8 cellular contexts compared by ENCODE assay signal in the genomic region with DNA sequence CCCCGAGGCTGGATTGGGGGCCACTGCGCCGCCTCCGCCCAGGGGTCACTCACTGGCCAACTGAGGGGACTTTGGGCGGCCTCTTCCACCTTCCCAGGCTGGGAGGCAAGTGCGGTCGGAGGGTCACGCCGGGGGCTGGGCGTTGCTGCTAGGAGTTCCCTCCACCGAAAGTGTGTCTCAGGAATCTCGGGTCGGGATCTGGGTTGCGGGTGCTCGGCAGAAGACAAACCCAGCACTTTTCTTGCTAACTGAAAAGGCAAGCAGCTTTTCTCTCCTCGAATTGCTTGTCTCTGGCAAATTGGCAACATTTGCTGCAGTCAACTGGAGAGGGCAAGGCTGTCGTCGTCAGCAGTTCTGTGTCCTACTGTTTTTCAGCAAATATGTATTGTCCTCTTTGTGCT. TPM values are rescaled to one million over a fixed set of nuclear protein-coding genes. Genes with fewer than 3 reads are reported as not detected.
DNase-seq lines count a peak whose midpoint lies in the region; ATAC-seq and TF ChIP-seq lines count a peak whose summit lies in the region.

No MANE protein-coding gene starts in this region.

- H3K27ac Mint-ChIP-seq in Caco-2 (ENCODE audit: unreplicated experiment), result no peak overlapping the region

- H3K9me3 ChIP-seq in Caco-2 (no peaks in the 10 kb centered on the region), HUES48 (ENCODE audit: control insufficient read depth, insufficient read depth, low read length) (no peaks in the 10 kb centered on the region), iPS-18c (ENCODE audit: control insufficient read depth, insufficient read depth, low read length) (no peaks in the 10 kb centered on the region)

- POLR2A ChIA-PET in Caco-2 (lab: Charles Lee), result no interaction called here

- no peaks in the 10 kb centered on the region for H3K9me3 Mint-ChIP-seq in Caco-2 (ENCODE audit: unreplicated experiment)

- intact Hi-C loops in Caco-2 (cut with micrococcal nuclease; ENCODE audit: unreplicated experiment), result loop anchor here (1.0 to 2.0 kb wide), 3 partner anchors 52 to 91 kb away; no protein-coding TSS in a partner anchor

- DNase-seq in Caco-2 (peak in 1 of 2 experiments; percentile 64), amniotic epithelial cell (ENCODE audit: low read depth) (peak; percentile 40), COLO668 (lab: John Stamatoyannopoulos, UW; ENCODE audit: unreplicated experiment) (no peak)

- ATAC-seq in GM19035 (IDR thresholded peaks at IDR 0.05; ENCODE audit: unreplicated experiment) (no peak), GM18519 (IDR thresholded peaks at IDR 0.05; ENCODE audit: low FRiP score, unreplicated experiment) (no peak)

- TF ChIP-seq CTCF in Caco-2 (IDR thresholded peaks at IDR 0.05; ENCODE audit: insufficient read depth in 1 of 2, low read depth in 1 of 2, low read length in 1 of 2, severe bottlenecking in 1 of 2, unreplicated experiment in 1 of 2), result no peak

- BruUV-seq in Caco-2 (replicated peaks; lab: Mats Ljungman, UMichigan), result no TSS peak

- peak overlapping the region; percentile 71 for H3K4me3 ChIP-seq in Caco-2 (ENCODE audit: low read depth, low read length)
- H3K4me3 ChIP-seq in HUES48 (ENCODE audit: low read depth, low read length), result peak overlapping the region; percentile 56
- H3K4me3 ChIP-seq in iPS-18c (ENCODE audit: insufficient read depth, low read depth, low read length), result peak overlapping the region; percentile 60
- peak overlapping the region; percentile 66 to 91 (median 82) for H3K4me3 ChIP-seq in skin epidermis

- peaks cover 6% of the 10 kb centered on the region; the same call in 1 of the 2 replicates for H3K4me1 ChIP-seq in Caco-2
- H3K4me1 ChIP-seq in HUES48 (ENCODE audit: control insufficient read depth, insufficient read depth, low read length), result 0 out of 2 replicates have a peak, but pooled peaks cover 3% of the 10 kb centered on the region

- H3K4me3 Mint-ChIP-seq in Caco-2 (ENCODE audit: unreplicated experiment), result peak overlapping the region; percentile 84

- H3K27me3 Mint-ChIP-seq in Caco-2 (ENCODE audit: insufficient read depth, unreplicated experiment), result peaks cover 4% of the 10 kb centered on the region

- H3K27ac ChIP-seq in HUES48 (ENCODE audit: low read depth, low read length), result no peak overlapping the region
- peak overlapping the region; percentile 3 to 92 (median 79) for H3K27ac ChIP-seq in skin epidermis

- CTCF ChIA-PET in Caco-2 (lab: Charles Lee), result no interaction called here

- peaks cover 19% of the 10 kb centered on the region for H3K4me1 Mint-ChIP-seq in Caco-2 (ENCODE audit: low read depth, unreplicated experiment)

- H3K9ac ChIP-seq in HUES48 (ENCODE audit: low read depth, low read length), result no peak overlapping the region

- no peaks in the 10 kb centered on the region for H3K36me3 Mint-ChIP-seq in Caco-2 (ENCODE audit: insufficient read depth, unreplicated experiment)

- no peaks in the 10 kb centered on the region for H3K36me3 ChIP-seq in Caco-2 (ENCODE audit: control insufficient read depth, insufficient read depth, low read length)
- H3K36me3 ChIP-seq in HUES48 (ENCODE audit: control insufficient read depth, insufficient read depth, low read length), result no peaks in the 10 kb centered on the region

- H3K27me3 ChIP-seq in Caco-2 (replicated peaks; ENCODE audit: control insufficient read depth, insufficient read depth, low read length) (no peaks in the 10 kb centered on the region), HUES48 (ENCODE audit: control insufficient read depth, insufficient read depth, low read length) (peaks cover 72% of the 10 kb centered on the region)

RNA-seq across cellular contexts. Expression of gene SLC30A4, which starts 0.4 kb away (rescaled TPM):
- total RNA-seq in Caco-2 (2022), result 0.61 and 1.2 TPM in 2 replicates
